In genomic region chr20:24994470-24995368, GRCh38 we compare ENCODE assay signal across 1 cellular context.
TF ChIP-seq lines count a peak whose summit lies in the region.

No MANE protein-coding gene starts in this region.

TF ChIP-seq in HepG2, 621 proteins besides CTCF, POLR2A, EP300 and RAD21 (continued from another document and continues in another):
- TF ChIP-seq ZBED4 (CRISPR knock-in tag; IDR thresholded peaks at IDR 0.05; ENCODE audit: borderline replicate concordance) (no peak), ZNF33B (CRISPR knock-in tag; IDR thresholded peaks at IDR 0.05) (0 out of 2 replicates have a peak, but pooled peaks have one; percentile 12), PBX3 (CRISPR knock-in tag; IDR thresholded peaks at IDR 0.05; ENCODE audit: borderline replicate concordance) (no peak), ZHX2 (IDR thresholded peaks at IDR 0.05; ENCODE audit: low read depth) (no peak), ZHX2 (CRISPR knock-in tag; IDR thresholded peaks at IDR 0.05; ENCODE audit: borderline replicate concordance) (no peak; the same call in 1 of the 2 replicates), ZBTB7A (CRISPR knock-in tag; IDR thresholded peaks at IDR 0.05) (no peak), ZNF766 (CRISPR knock-in tag; IDR thresholded peaks at IDR 0.05; ENCODE audit: borderline replicate concordance) (0 out of 2 replicates have a peak, but pooled peaks have one; percentile 50), TFE3 (CRISPR knock-in tag; IDR thresholded peaks at IDR 0.05) (no peak), ZNF75D (CRISPR knock-in tag; IDR thresholded peaks at IDR 0.05; ENCODE audit: borderline replicate concordance) (no peak), ZNF670 (CRISPR knock-in tag; IDR thresholded peaks at IDR 0.05; ENCODE audit: borderline replicate concordance) (no peak), HNF4A (CRISPR knock-in tag; IDR thresholded peaks at IDR 0.05) (no peak), YEATS2 (CRISPR knock-in tag; IDR thresholded peaks at IDR 0.05; ENCODE audit: borderline replicate concordance) (no peak), GTF3A (CRISPR knock-in tag; conservative IDR thresholded peaks at IDR 0.05) (no peak), RXRA (CRISPR knock-in tag; IDR thresholded peaks at IDR 0.05) (peak; percentile 50; the same call in 1 of the 2 replicates), SOX6 (IDR thresholded peaks at IDR 0.05) (no peak), SOX6 (CRISPR knock-in tag; IDR thresholded peaks at IDR 0.05) (0 out of 2 replicates have a peak, but pooled peaks have one; percentile 37), ZFX (CRISPR knock-in tag; IDR thresholded peaks at IDR 0.05; ENCODE audit: low read depth) (peak; percentile 43; the same call in 1 of the 2 replicates), RFX5 (IDR thresholded peaks at IDR 0.05; ENCODE audit: low read depth, low read length) (0 out of 2 replicates have a peak, but pooled peaks have one; percentile 33), SP140L (CRISPR knock-in tag; IDR thresholded peaks at IDR 0.05; ENCODE audit: borderline replicate concordance) (no peak), FOXP1 (IDR thresholded peaks at IDR 0.05) (no peak), FOXP1 (CRISPR knock-in tag; IDR thresholded peaks at IDR 0.05) (no peak), SYNCRIP (IDR thresholded peaks at IDR 0.05; ENCODE audit: insufficient read depth, low read depth, low read length) (no peak), KDM5A (IDR thresholded peaks at IDR 0.05; ENCODE audit: borderline replicate concordance, low read length) (peak; percentile 67; the same call in 1 of the 2 replicates), HIC2 (CRISPR knock-in tag; IDR thresholded peaks at IDR 0.05; ENCODE audit: low read depth) (no peak), ZNF577 (CRISPR knock-in tag; IDR thresholded peaks at IDR 0.05; ENCODE audit: borderline replicate concordance, low read depth) (no peak), ELK4 (CRISPR knock-in tag; IDR thresholded peaks at IDR 0.05; ENCODE audit: borderline replicate concordance) (no peak), AGO1 (IDR thresholded peaks at IDR 0.05; ENCODE audit: low read depth, low read length, poor library complexity, severe bottlenecking) (no peak), CEBPG (CRISPR knock-in tag; IDR thresholded peaks at IDR 0.05) (0 out of 2 replicates have a peak, but pooled peaks have one; percentile 38), PHF8 (CRISPR knock-in tag; IDR thresholded peaks at IDR 0.05) (peak; percentile 31; the same call in 1 of the 2 replicates), ZNF101 (CRISPR knock-in tag; IDR thresholded peaks at IDR 0.05; ENCODE audit: borderline replicate concordance, low read depth) (no peak), ZNF552 (CRISPR knock-in tag; IDR thresholded peaks at IDR 0.05; ENCODE audit: borderline replicate concordance) (no peak), ZNF431 (CRISPR knock-in tag; IDR thresholded peaks at IDR 0.05; ENCODE audit: borderline replicate concordance, low read depth) (peak; percentile 34; the same call in 1 of the 2 replicates), NFE2 (CRISPR knock-in tag; IDR thresholded peaks at IDR 0.05) (no peak), ZNF256 (CRISPR knock-in tag; conservative IDR thresholded peaks at IDR 0.05) (no peak), ZMYM3 (CRISPR knock-in tag; IDR thresholded peaks at IDR 0.05) (no peak), NPAS2 (CRISPR knock-in tag; IDR thresholded peaks at IDR 0.05; ENCODE audit: borderline replicate concordance) (no peak), PRDM4 (CRISPR knock-in tag; IDR thresholded peaks at IDR 0.05; ENCODE audit: borderline replicate concordance) (no peak), ZBTB2 (CRISPR knock-in tag; IDR thresholded peaks at IDR 0.05; ENCODE audit: low read depth) (no peak), CREB3 (CRISPR knock-in tag; IDR thresholded peaks at IDR 0.05) (no peak), HNRNPL (IDR thresholded peaks at IDR 0.05; ENCODE audit: low read depth, low read length) (no peak), ZNF468 (CRISPR knock-in tag; IDR thresholded peaks at IDR 0.05) (no peak)
